In the genomic region with DNA sequence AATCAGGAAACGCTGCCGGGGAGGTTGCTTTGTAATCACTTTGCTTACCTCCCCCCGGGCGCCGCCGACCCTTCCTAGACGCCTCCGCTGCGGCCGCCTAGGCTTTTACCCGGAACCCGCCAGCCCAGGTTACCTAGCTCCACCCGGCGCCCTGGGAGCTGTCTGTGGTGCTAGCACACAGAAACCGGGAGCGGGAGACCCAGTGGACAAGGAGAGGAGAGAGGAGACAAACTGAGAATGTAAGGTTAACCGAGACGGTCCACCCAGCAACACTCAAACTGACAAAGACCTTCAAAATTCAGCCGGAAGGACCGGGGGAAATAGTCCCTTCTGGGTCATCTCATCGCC, we compare ENCODE assay signal across 9 cellular contexts. TPM values are rescaled to one million over a fixed set of nuclear protein-coding genes. Genes with fewer than 3 reads are reported as not detected.
DNase-seq lines count a peak whose midpoint lies in the region; ATAC-seq and TF ChIP-seq lines count a peak whose summit lies in the region.
"Had no signal": no experiment of that assay in that cellular context is flagged by ENCODE, and none has a peak within 500 bp of the region (broad histone marks: within the 10 kb centered on the region; RNA-seq: fewer than 3 reads in every experiment).

No MANE protein-coding gene starts in this region.

- H3K27me3 Mint-ChIP-seq in H9 (ENCODE audit: low read depth), result peaks cover 97% of the 10 kb centered on the region
- H3K27me3 Mint-ChIP-seq in natural killer cell treated with Interleukin-12 subunit alpha and Interleukin-12 subunit beta and Interleukin-15 and Interleukin-18, amount 100 ng/mL, for 72 hours, result peaks cover 39 to 69% of the 10 kb centered on the region in 2 donors

- H3K36me3 ChIP-seq in heart right ventricle, result no peaks in the 10 kb centered on the region

- H2BK15ac ChIP-seq in H9 (ENCODE audit: low read depth, low read length), result no peak overlapping the region

- H3K9me3 ChIP-seq in H9 (ENCODE audit: control insufficient read depth, low read depth, low read length), result no peaks in the 10 kb centered on the region
- no peaks in the 10 kb centered on the region for H3K9me3 ChIP-seq in heart right ventricle

- H3K79me1 ChIP-seq in H9 (ENCODE audit: insufficient read depth, low read depth, low read length, poor library complexity, severe bottlenecking), result no peaks in the 10 kb centered on the region

- H3K4me3 Mint-ChIP-seq in H9, result peak overlapping the region; percentile 51 to 75
- no peak overlapping the region for H3K4me3 Mint-ChIP-seq in natural killer cell treated with Interleukin-12 subunit alpha and Interleukin-12 subunit beta and Interleukin-15 and Interleukin-18, amount 100 ng/mL, for 72 hours

- H4K8ac ChIP-seq in H9 (replicated peaks; ENCODE audit: insufficient read length, low read depth, low read length), result no peak overlapping the region

- H3K4me1 Mint-ChIP-seq in H9, result peaks cover 23 to 48% of the 10 kb centered on the region in 2 experiments
- peaks cover 3 to 4% of the 10 kb centered on the region in 2 donors for H3K4me1 Mint-ChIP-seq in natural killer cell treated with Interleukin-12 subunit alpha and Interleukin-12 subunit beta and Interleukin-15 and Interleukin-18, amount 100 ng/mL, for 72 hours (ENCODE audit: low read depth in 2 of 2)

- peaks cover 78% of the 10 kb centered on the region for H3K27me3 ChIP-seq in H9 (ENCODE audit: insufficient read depth, low read length)
- peaks cover 16 to 99% (median 97%) of the 10 kb centered on the region in 7 donors for H3K27me3 ChIP-seq in heart right ventricle

- no peak overlapping the region for H3K4ac ChIP-seq in H9 (ENCODE audit: low read depth, low read length)

- H3K23ac ChIP-seq in H9 (ENCODE audit: insufficient read length, low read depth, low read length), result no peak overlapping the region

- no peak overlapping the region for H3K27ac Mint-ChIP-seq in H9
- H3K27ac Mint-ChIP-seq in natural killer cell treated with Interleukin-12 subunit alpha and Interleukin-12 subunit beta and Interleukin-15 and Interleukin-18, amount 100 ng/mL, for 72 hours, result no peak overlapping the region

- no peak overlapping the region for H2AK5ac ChIP-seq in H9 (ENCODE audit: insufficient read length, low read length)

- H3K56ac ChIP-seq in H9 (ENCODE audit: insufficient read length, low read depth, low read length), result no peak overlapping the region

- no peaks in the 10 kb centered on the region for H3K79me2 ChIP-seq in H9 (ENCODE audit: insufficient read depth, low read length)

- peaks cover 0 to 4% of the 10 kb centered on the region in 2 experiments; a peak in 2 of 5 replicates for H3K9me3 Mint-ChIP-seq in H9
- no peaks in the 10 kb centered on the region for H3K9me3 Mint-ChIP-seq in natural killer cell treated with Interleukin-12 subunit alpha and Interleukin-12 subunit beta and Interleukin-15 and Interleukin-18, amount 100 ng/mL, for 72 hours

- intact Hi-C loops in heart right ventricle (cut with DNase I), result no loop called here

- no peak overlapping the region for H3K14ac ChIP-seq in H9 (ENCODE audit: insufficient read depth, low read length)

- H3K4me1 ChIP-seq in H9 (ENCODE audit: insufficient read depth, low read length) (no peaks in the 10 kb centered on the region), heart right ventricle (peaks cover 3 to 28% (median 18%) of the 10 kb centered on the region in 9 donors)

- H4K91ac ChIP-seq in H9 (ENCODE audit: insufficient read length, low read depth, low read length), result no peak overlapping the region

- WGBS in H9 (ENCODE audit: extremely low coverage, insufficient read length, low lambda C conversion rate), result no CpG with 5 or more reads among the region's 21 CpGs
- 1 to 2% methylated on average over 21 of the region's 21 CpGs for WGBS in heart right ventricle, 2 donors

- H2BK12ac ChIP-seq in H9 (ENCODE audit: insufficient read length, low read depth, low read length), result no peak overlapping the region

- H3K4me2 ChIP-seq in H9 (ENCODE audit: insufficient read depth, insufficient read length, low read length), result peak overlapping the region; percentile 25

- TF ChIP-seq CTCF in H9 (conservative IDR thresholded peaks at IDR 0.05) (no peak), heart right ventricle (IDR thresholded peaks at IDR 0.05) (no peak), retinal pigment epithelial cell (conservative IDR thresholded peaks at IDR 0.05; ENCODE audit: low read depth, low read length) (no peak)

- no peak overlapping the region for H3K9ac ChIP-seq in H9 (ENCODE audit: extremely low read depth, insufficient read length, low read length)

- no peak overlapping the region for H2BK20ac ChIP-seq in H9 (ENCODE audit: low read depth, low read length, poor library complexity, severe bottlenecking)

- H2BK5ac ChIP-seq in H9 (ENCODE audit: insufficient read length, low read length), result no peak overlapping the region

- H3K36me3 Mint-ChIP-seq in H9 (ENCODE audit: insufficient read depth in 1 of 3, low read depth in 3 of 3), result no peaks in the 10 kb centered on the region; a peak in 1 of 7 replicates
- peaks cover 4% of the 10 kb centered on the region for H3K36me3 Mint-ChIP-seq in natural killer cell treated with Interleukin-12 subunit alpha and Interleukin-12 subunit beta and Interleukin-15 and Interleukin-18, amount 100 ng/mL, for 72 hours

- H4K20me1 ChIP-seq in H9 (ENCODE audit: control insufficient read depth, insufficient read depth, insufficient read length), result peaks cover 5% of the 10 kb centered on the region

- DNase-seq in H9 (peak; percentile 87), SW480 (ENCODE audit: low spot score) (peak; percentile 66), heart right ventricle (no peak), retinal pigment epithelial cell (ENCODE audit: low read depth) (peak; percentile 22), NCI-H2081 treated with DMSO at 0.1 percent for 48 hours (lab: John Stamatoyannopoulos, UW) (no peak), OCI-M2 (lab: John Stamatoyannopoulos, UW; ENCODE audit: unreplicated experiment) (no peak)
- no peak for DNase-seq in natural killer cell treated with Interleukin-12 subunit alpha and Interleukin-12 subunit beta and Interleukin-15 and Interleukin-18, amount 100 ng/mL, for 72 hours (ENCODE audit: low spot score)
- DNase-seq in central memory CD4-positive, alpha-beta T cell, result no peak

- H2AFZ ChIP-seq in H9 (ENCODE audit: low read length), result no peak overlapping the region

- no peak overlapping the region for H3K18ac ChIP-seq in H9 (ENCODE audit: insufficient read length, low read depth, low read length)

- no peak overlapping the region for H2BK120ac ChIP-seq in H9 (ENCODE audit: low read depth, low read length, poor library complexity, severe bottlenecking)

- H3K27ac ChIP-seq in H9 (ENCODE audit: insufficient read length, low read depth, low read length) (no peak overlapping the region), heart right ventricle (no peak overlapping the region)

- H3K4me3 ChIP-seq in heart right ventricle, result peak overlapping the region in 8 of 10 donors; percentile 22 to 45 (median 32)
- peak overlapping the region; percentile 28 for H3K4me3 ChIP-seq in retinal pigment epithelial cell (ENCODE audit: low read length)

- peak; percentile 35 to 85 (median 70) for ATAC-seq in heart right ventricle
- ATAC-seq in natural killer cell treated with Interleukin-12 subunit alpha and Interleukin-12 subunit beta and Interleukin-15 and Interleukin-18, amount 100 ng/mL, for 72 hours, result no peak

- H3T11ph ChIP-seq in H9 (ENCODE audit: low read length), result no peak overlapping the region

- peaks cover 8% of the 10 kb centered on the region for H3K23me2 ChIP-seq in H9 (ENCODE audit: insufficient read length, low read depth, low read length, poor library complexity, severe bottlenecking)

- no peak overlapping the region for H4K5ac ChIP-seq in H9 (ENCODE audit: insufficient read length, low read depth, low read length)

RNA-seq across cellular contexts. Expression of a gene that starts 9.8 kb away (rescaled TPM):
- total RNA-seq in H9 (2021) (not detected in 2 replicates), heart right ventricle (under 1 TPM in 1 of 10 donors, not detected in 9; 0.13 TPM)
- polyA plus RNA-seq in heart right ventricle, result not detected
- not detected for total RNA-seq in natural killer cell treated with Interleukin-12 subunit alpha and Interleukin-12 subunit beta and Interleukin-15 and Interleukin-18, amount 100 ng/mL, for 72 hours
- total RNA-seq: pulmonary artery endothelial cell had no signal

Comparison
In these comparisons a context has a peak if more than half of its experiments do, and no peak if none do; other contexts are left out.
1. DNase-seq: peak in H9 (single experiment), SW480 (single experiment) and retinal pigment epithelial cell (single experiment); none in heart right ventricle (0 of 2), natural killer cell treated with Interleukin-12 subunit alpha and Interleukin-12 subunit beta and Interleukin-15 and Interleukin-18, amount 100 ng/mL, for 72 hours (single experiment), central memory CD4-positive, alpha-beta T cell (single experiment), NCI-H2081 treated with DMSO at 0.1 percent for 48 hours (single experiment) and OCI-M2 (single experiment).
2. ATAC-seq: peak in heart right ventricle (8 of 8); none in natural killer cell treated with Interleukin-12 subunit alpha and Interleukin-12 subunit beta and Interleukin-15 and Interleukin-18, amount 100 ng/mL, for 72 hours (0 of 2).